ENCODE assay signal across 29 cellular contexts in genomic region chr4:69742596-69742995, GRCh38.
"Had no signal": no experiment of that assay in that cellular context is flagged by ENCODE, and none has a peak within 500 bp of the region (broad histone marks: within the 10 kb centered on the region; RNA-seq: fewer than 3 reads in every experiment).

No MANE protein-coding gene starts in this region.

- DNase-seq: activated CD4-positive, alpha-beta T cell treated with anti-CD3 and anti-CD28 coated beads for 1 hour; activated CD4-positive, alpha-beta T cell treated with anti-CD3 and anti-CD28 coated beads for 48 hours; activated CD4-positive, CD25-positive, alpha-beta regulatory T cell; activated CD8-positive, alpha-beta T cell treated with anti-CD3 and anti-CD28 coated beads, Interleukin-2, amount 10 ng/mL, durations not matched to agents 7 days and 5 days; activated gamma-delta T cell treated with Interleukin-2 at 50 U/mL for 16 hours; activated naive CD4-positive, alpha-beta T cell treated with anti-CD3 and anti-CD28 coated beads for 36 hours; activated T-cell treated with anti-CD3 and anti-CD28 coated beads, Interleukin-2, amount 50 U/mL, for 24 hours; adrenal gland; body of pancreas; Karpas-422; KBM-7; NCI-H1048; NCI-H1105 treated with DMSO at 0.1 percent for 48 hours; NCI-H1436; NCI-H1694; NCI-H1930; NCI-H2081 treated with DMSO at 0.1 percent for 48 hours; NCI-H345; NCI-H524 treated with DMSO at 0.1 percent for 48 hours; PC-9; Right ventricle myocardium superior; SW 1271; T-helper 1 cell; T-helper 2 cell; T-helper 9 cell; WERI-Rb-1 had no signal

- H3K36me3 ChIP-seq: adrenal gland, breast epithelium, WERI-Rb-1 had no signal

- H3K9me3 ChIP-seq: adrenal gland, body of pancreas had no signal

- H3K4me3 ChIP-seq: adrenal gland, body of pancreas, breast epithelium, PC-9 had no signal

- H3K27me3 ChIP-seq: adrenal gland, body of pancreas, breast epithelium had no signal

- H3K4me1 ChIP-seq: adrenal gland, body of pancreas, breast epithelium had no signal

- H3K27ac ChIP-seq: adrenal gland, body of pancreas, breast epithelium, PC-9, RWPE1, WERI-Rb-1 had no signal

- ATAC-seq: activated CD8-positive, alpha-beta T cell treated with anti-CD3 and anti-CD28 coated beads, Interleukin-2, amount 10 ng/mL, durations not matched to agents 7 days and 5 days; activated naive CD4-positive, alpha-beta T cell treated with anti-CD3 and anti-CD28 coated beads, Interleukin-2, amount 50 U/mL, for 72 hours; body of pancreas had no signal
